Comparison of ENCODE assay signal across 34 cellular contexts in the genomic region with DNA sequence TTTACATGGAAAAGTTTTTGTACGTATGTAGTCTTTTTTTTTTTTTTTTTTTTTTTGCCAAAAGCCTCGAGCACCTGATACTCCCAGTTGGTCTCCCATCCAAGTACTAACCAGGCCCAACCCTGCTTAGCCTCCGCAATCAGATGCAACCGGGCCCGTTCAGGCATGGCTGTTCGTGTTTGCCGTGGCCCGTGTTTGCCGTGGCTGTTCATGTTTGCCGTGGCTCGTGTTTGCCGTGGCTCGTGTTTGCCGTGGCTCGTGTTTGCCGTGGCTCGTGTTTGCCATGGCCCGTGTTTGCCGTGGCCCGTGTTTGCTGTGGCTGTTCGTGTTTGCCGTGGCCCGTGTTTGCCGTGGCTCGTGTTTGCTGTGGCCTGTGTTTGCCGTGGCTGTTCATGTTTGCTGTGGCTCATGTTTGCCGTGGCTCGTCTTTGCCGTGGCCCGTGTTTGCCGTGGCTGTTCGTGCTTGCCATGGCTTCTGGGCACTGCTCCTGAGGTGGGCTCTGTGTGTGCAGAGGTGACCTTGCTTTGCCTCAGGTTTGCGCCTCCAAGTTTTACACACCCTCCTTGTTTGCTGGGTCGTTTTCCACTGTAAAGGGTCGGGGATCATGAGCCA. TPM values are rescaled to one million over a fixed set of nuclear protein-coding genes. Genes with fewer than 3 reads are reported as not detected.
"Had no signal": no experiment of that assay in that cellular context is flagged by ENCODE, and none has a peak within 500 bp of the region (broad histone marks: within the 10 kb centered on the region; RNA-seq: fewer than 3 reads in every experiment).

No MANE protein-coding gene starts in this region.

- DNase-seq: activated CD4-positive, alpha-beta memory T cell treated with anti-CD3 and anti-CD28 coated beads, Interleukin-2, amount 10 ng/mL, durations not matched to agents 7 days and 5 days; activated CD4-positive, alpha-beta T cell treated with anti-CD3 and anti-CD28 coated beads for 1 hour; activated CD4-positive, alpha-beta T cell treated with anti-CD3 and anti-CD28 coated beads for 48 hours; activated CD4-positive, CD25-positive, alpha-beta regulatory T cell; activated CD8-positive, alpha-beta memory T cell treated with anti-CD3 and anti-CD28 coated beads for 24 hours; activated CD8-positive, alpha-beta memory T cell treated with anti-CD3 and anti-CD28 coated beads, Interleukin-2, amount 10 ng/mL, durations not matched to agents 7 days and 5 days; activated CD8-positive, alpha-beta memory T cell treated with anti-CD3 and anti-CD28 coated beads, Interleukin-2, amount 50 U/mL, for 48 hours; activated effector memory CD4-positive, alpha-beta T cell treated with Interleukin-2 at 50 U/mL for 16 hours; activated naive CD4-positive, alpha-beta T cell treated with anti-CD3 and anti-CD28 coated beads, Interleukin-2, amount 10 ng/mL, durations not matched to agents 7 days and 5 days; activated naive CD8-positive, alpha-beta T cell treated with anti-CD3 and anti-CD28 coated beads, Interleukin-2, amount 50 U/mL, for 24 hours; activated T-cell treated with anti-CD3 and anti-CD28 coated beads, Interleukin-2, amount 50 U/mL, for 48 hours; aorta; brain microvascular endothelial cell; central memory CD4-positive, alpha-beta T cell; Kasumi-1; MM.1S; MV-4-11; NCI-H1092; NCI-H146; NCI-H187; NCI-H2029 treated with DMSO at 0.1 percent for 48 hours; NCI-H2107; NCI-H2171; NCI-H510A; NCI-H526; NCI-H748 treated with DMSO at 0.1 percent for 48 hours; NK-92 treated with Interleukin-12 subunit alpha and Interleukin-12 subunit beta, amount 100 ng/mL, for 24 hours; SIG-M5; T-cell; T-helper 17 cell had no signal

- ATAC-seq: activated CD8-positive, alpha-beta memory T cell treated with anti-CD3 and anti-CD28 coated beads, Interleukin-2, amount 10 ng/mL, durations not matched to agents 7 days and 5 days; activated naive CD8-positive, alpha-beta T cell treated with anti-CD3 and anti-CD28 coated beads, Interleukin-2, amount 50 U/mL, for 24 hours; Right ventricle myocardium inferior; SK-N-SH treated with all-trans-retinoic acid at 6 μM for 48 hours; T-cell; T-helper 17 cell had no signal

- H3K27me3 ChIP-seq: brain microvascular endothelial cell had no signal

- H3K4me3 Mint-ChIP-seq: activated CD4-positive, alpha-beta memory T cell treated with anti-CD3 and anti-CD28 coated beads, Interleukin-2, amount 10 ng/mL, durations not matched to agents 7 days and 5 days; activated CD8-positive, alpha-beta memory T cell treated with anti-CD3 and anti-CD28 coated beads, Interleukin-2, amount 10 ng/mL, durations not matched to agents 7 days and 5 days; activated naive CD4-positive, alpha-beta T cell treated with anti-CD3 and anti-CD28 coated beads, Interleukin-2, amount 10 ng/mL, durations not matched to agents 7 days and 5 days; activated naive CD8-positive, alpha-beta T cell; activated naive CD8-positive, alpha-beta T cell treated with anti-CD3 and anti-CD28 coated beads, Interleukin-2, amount 50 U/mL, for 24 hours; T-cell; T-helper 17 cell had no signal

- H3K27ac Mint-ChIP-seq: activated CD4-positive, alpha-beta memory T cell treated with anti-CD3 and anti-CD28 coated beads, Interleukin-2, amount 10 ng/mL, durations not matched to agents 7 days and 5 days; activated CD8-positive, alpha-beta memory T cell treated with anti-CD3 and anti-CD28 coated beads, Interleukin-2, amount 10 ng/mL, durations not matched to agents 7 days and 5 days; activated naive CD4-positive, alpha-beta T cell treated with anti-CD3 and anti-CD28 coated beads, Interleukin-2, amount 10 ng/mL, durations not matched to agents 7 days and 5 days; activated naive CD8-positive, alpha-beta T cell; activated naive CD8-positive, alpha-beta T cell treated with anti-CD3 and anti-CD28 coated beads, Interleukin-2, amount 50 U/mL, for 24 hours; T-cell; T-helper 17 cell had no signal

- H3K27ac ChIP-seq: brain microvascular endothelial cell, VCaP had no signal

- H3K9me3 Mint-ChIP-seq: activated naive CD8-positive, alpha-beta T cell treated with anti-CD3 and anti-CD28 coated beads, Interleukin-2, amount 50 U/mL, for 24 hours; T-cell had no signal

- H3K4me1 Mint-ChIP-seq: activated CD4-positive, alpha-beta memory T cell treated with anti-CD3 and anti-CD28 coated beads, Interleukin-2, amount 10 ng/mL, durations not matched to agents 7 days and 5 days; activated CD8-positive, alpha-beta memory T cell treated with anti-CD3 and anti-CD28 coated beads, Interleukin-2, amount 10 ng/mL, durations not matched to agents 7 days and 5 days; activated naive CD4-positive, alpha-beta T cell treated with anti-CD3 and anti-CD28 coated beads, Interleukin-2, amount 10 ng/mL, durations not matched to agents 7 days and 5 days; T-helper 17 cell had no signal

- H3K27me3 Mint-ChIP-seq: activated CD4-positive, alpha-beta memory T cell treated with anti-CD3 and anti-CD28 coated beads, Interleukin-2, amount 10 ng/mL, durations not matched to agents 7 days and 5 days; activated CD8-positive, alpha-beta memory T cell treated with anti-CD3 and anti-CD28 coated beads, Interleukin-2, amount 10 ng/mL, durations not matched to agents 7 days and 5 days; activated naive CD4-positive, alpha-beta T cell treated with anti-CD3 and anti-CD28 coated beads, Interleukin-2, amount 10 ng/mL, durations not matched to agents 7 days and 5 days; activated naive CD8-positive, alpha-beta T cell; activated naive CD8-positive, alpha-beta T cell treated with anti-CD3 and anti-CD28 coated beads, Interleukin-2, amount 50 U/mL, for 24 hours; T-cell; T-helper 17 cell had no signal

RNA-seq across cellular contexts. Expression of a gene that starts 26.8 kb away (rescaled TPM):
- total RNA-seq: activated CD8-positive, alpha-beta memory T cell treated with anti-CD3 and anti-CD28 coated beads, Interleukin-2, amount 10 ng/mL, durations not matched to agents 7 days and 5 days had no signal
